1 cellular context compared by ENCODE assay signal in the genomic region with DNA sequence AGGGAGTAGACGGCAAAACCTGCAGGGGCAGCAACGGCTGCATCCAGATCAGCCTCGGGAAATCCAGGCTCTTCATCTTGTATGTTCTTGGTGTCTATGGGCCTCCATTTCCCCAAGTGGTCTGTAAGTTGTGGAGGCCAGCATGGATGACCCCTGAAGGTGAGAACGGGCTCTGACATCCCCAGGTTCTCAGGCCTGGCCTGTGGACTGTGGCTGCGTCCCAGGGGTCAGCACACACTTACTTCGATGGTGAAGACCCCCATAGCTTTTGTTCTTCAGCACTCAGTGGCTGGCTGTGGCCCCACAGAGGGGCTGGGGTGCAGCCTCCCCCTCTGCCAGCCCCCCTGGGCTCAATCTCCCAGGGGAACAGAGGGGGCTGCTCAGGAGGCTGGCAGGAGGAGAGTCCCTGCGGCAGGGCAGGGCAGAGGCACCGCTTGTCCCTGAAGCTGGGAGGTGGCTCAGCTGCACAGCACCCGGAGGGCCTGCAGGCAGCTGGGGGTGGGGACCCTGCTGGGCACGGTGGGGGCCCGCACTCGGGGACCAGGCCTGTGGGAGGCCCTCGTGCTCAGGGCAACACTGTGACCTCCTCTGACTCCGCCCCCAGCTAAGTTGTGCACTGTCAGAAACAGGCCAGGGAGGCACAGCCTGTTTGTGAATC.
TF ChIP-seq lines count a peak whose summit lies in the region.

No MANE protein-coding gene starts in this region.

TF ChIP-seq in HepG2, 621 proteins besides CTCF, POLR2A, EP300 and RAD21 (continued from another document and continues in another):
- 0 out of 2 replicates have a peak, but pooled peaks have one; percentile 9 for TF ChIP-seq UBTF (CRISPR knock-in tag; IDR thresholded peaks at IDR 0.05)
- TF ChIP-seq ZNF441 (CRISPR knock-in tag; IDR thresholded peaks at IDR 0.05; ENCODE audit: borderline replicate concordance): peak; percentile 61; the same call in 1 of the 2 replicates
- TF ChIP-seq TOE1 (CRISPR knock-in tag; IDR thresholded peaks at IDR 0.05): no peak
- TF ChIP-seq ZNF546 (CRISPR knock-in tag; conservative IDR thresholded peaks at IDR 0.05): no peak
- TF ChIP-seq ZNF207 (IDR thresholded peaks at IDR 0.05; ENCODE audit: borderline replicate concordance): no peak
- TF ChIP-seq, protein P1, sequence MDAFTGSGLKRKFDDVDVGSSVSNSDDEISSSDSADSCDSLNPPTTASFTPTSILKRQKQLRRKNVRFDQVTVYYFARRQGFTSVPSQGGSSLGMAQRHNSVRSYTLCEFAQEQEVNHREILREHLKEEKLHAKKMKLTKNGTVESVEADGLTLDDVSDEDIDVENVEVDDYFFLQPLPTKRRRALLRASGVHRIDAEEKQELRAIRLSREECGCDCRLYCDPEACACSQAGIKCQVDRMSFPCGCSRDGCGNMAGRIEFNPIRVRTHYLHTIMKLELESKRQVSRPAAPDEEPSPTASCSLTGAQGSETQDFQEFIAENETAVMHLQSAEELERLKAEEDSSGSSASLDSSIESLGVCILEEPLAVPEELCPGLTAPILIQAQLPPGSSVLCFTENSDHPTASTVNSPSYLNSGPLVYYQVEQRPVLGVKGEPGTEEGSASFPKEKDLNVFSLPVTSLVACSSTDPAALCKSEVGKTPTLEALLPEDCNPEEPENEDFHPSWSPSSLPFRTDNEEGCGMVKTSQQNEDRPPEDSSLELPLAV (CRISPR knock-in tag; conservative IDR thresholded peaks at IDR 0.05; ENCODE audit: low read depth): no peak
- no peak for TF ChIP-seq ZNF501 (CRISPR knock-in tag; IDR thresholded peaks at IDR 0.05)
- TF ChIP-seq, protein P2, sequence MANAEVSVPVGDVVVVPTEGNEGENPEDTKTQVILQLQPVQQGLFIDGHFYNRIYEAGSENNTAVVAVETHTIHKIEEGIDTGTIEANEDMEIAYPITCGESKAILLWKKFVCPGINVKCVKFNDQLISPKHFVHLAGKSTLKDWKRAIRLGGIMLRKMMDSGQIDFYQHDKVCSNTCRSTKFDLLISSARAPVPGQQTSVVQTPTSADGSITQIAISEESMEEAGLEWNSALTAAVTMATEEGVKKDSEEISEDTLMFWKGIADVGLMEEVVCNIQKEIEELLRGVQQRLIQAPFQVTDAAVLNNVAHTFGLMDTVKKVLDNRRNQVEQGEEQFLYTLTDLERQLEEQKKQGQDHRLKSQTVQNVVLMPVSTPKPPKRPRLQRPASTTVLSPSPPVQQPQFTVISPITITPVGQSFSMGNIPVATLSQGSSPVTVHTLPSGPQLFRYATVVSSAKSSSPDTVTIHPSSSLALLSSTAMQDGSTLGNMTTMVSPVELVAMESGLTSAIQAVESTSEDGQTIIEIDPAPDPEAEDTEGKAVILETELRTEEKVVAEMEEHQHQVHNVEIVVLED (CRISPR knock-in tag; IDR thresholded peaks at IDR 0.05; ENCODE audit: borderline replicate concordance): no peak
- no peak for TF ChIP-seq ZNF30 (CRISPR knock-in tag; IDR thresholded peaks at IDR 0.05)
- TF ChIP-seq DNMT3B (CRISPR knock-in tag; conservative IDR thresholded peaks at IDR 0.05): no peak
- TF ChIP-seq ZFP62 (CRISPR knock-in tag; IDR thresholded peaks at IDR 0.05): no peak
- no peak for TF ChIP-seq ZNF260 (CRISPR knock-in tag; IDR thresholded peaks at IDR 0.05; ENCODE audit: borderline replicate concordance, low read depth)
- TF ChIP-seq ZNF329 (CRISPR knock-in tag; IDR thresholded peaks at IDR 0.05; ENCODE audit: low read depth): no peak
- no peak for TF ChIP-seq ZNF121 (CRISPR knock-in tag; IDR thresholded peaks at IDR 0.05)
- no peak for TF ChIP-seq ZNF883 (CRISPR knock-in tag; IDR thresholded peaks at IDR 0.05; ENCODE audit: not compliant biosample characterization)
- no peak for TF ChIP-seq ZNF34 (CRISPR knock-in tag; IDR thresholded peaks at IDR 0.05; ENCODE audit: borderline replicate concordance)
- TF ChIP-seq TFDP1 (CRISPR knock-in tag; IDR thresholded peaks at IDR 0.05; ENCODE audit: borderline replicate concordance): peak; percentile 22; the same call in 1 of the 2 replicates
- no peak for TF ChIP-seq ZNF407 (CRISPR knock-in tag; IDR thresholded peaks at IDR 0.05; ENCODE audit: not compliant biosample characterization)
- TF ChIP-seq HOXA3 (CRISPR knock-in tag; IDR thresholded peaks at IDR 0.05): no peak
- no peak for TF ChIP-seq PHF5A (CRISPR knock-in tag; IDR thresholded peaks at IDR 0.05; ENCODE audit: low read depth, unreplicated experiment)
- TF ChIP-seq ZNF382 (CRISPR knock-in tag; IDR thresholded peaks at IDR 0.05; ENCODE audit: borderline replicate concordance): no peak
- TF ChIP-seq ZNF460 (CRISPR knock-in tag; IDR thresholded peaks at IDR 0.05; ENCODE audit: borderline replicate concordance): 0 out of 2 replicates have a peak, but pooled peaks have one; percentile 46
- no peak for TF ChIP-seq GATA4 (IDR thresholded peaks at IDR 0.05; ENCODE audit: borderline replicate concordance, low read depth)
- TF ChIP-seq CENPT (CRISPR knock-in tag; IDR thresholded peaks at IDR 0.05; ENCODE audit: low read depth): no peak
- no peak for TF ChIP-seq TBP (CRISPR knock-in tag; IDR thresholded peaks at IDR 0.05)
- no peak for TF ChIP-seq SUZ12 (IDR thresholded peaks at IDR 0.05; ENCODE audit: low read depth, low read length)
- TF ChIP-seq ZNF687 (CRISPR knock-in tag; IDR thresholded peaks at IDR 0.05): peak; percentile 79
- TF ChIP-seq CREBL2 (CRISPR knock-in tag; IDR thresholded peaks at IDR 0.05; ENCODE audit: borderline replicate concordance): no peak
- TF ChIP-seq TFAP4 (IDR thresholded peaks at IDR 0.05; ENCODE audit: borderline replicate concordance, low read depth): peak; percentile 23; the same call in 1 of the 2 replicates
- TF ChIP-seq ZMYM2 (CRISPR knock-in tag; IDR thresholded peaks at IDR 0.05): no peak
- no peak for TF ChIP-seq ZBTB42 (CRISPR knock-in tag; IDR thresholded peaks at IDR 0.05)
- no peak for TF ChIP-seq ISL2 (CRISPR knock-in tag; IDR thresholded peaks at IDR 0.05)
- TF ChIP-seq EEA1 (CRISPR knock-in tag; IDR thresholded peaks at IDR 0.05; ENCODE audit: borderline replicate concordance): no peak
- TF ChIP-seq ZMYM3 (CRISPR knock-in tag; IDR thresholded peaks at IDR 0.05): no peak
- no peak for TF ChIP-seq FOSL2 (CRISPR knock-in tag; IDR thresholded peaks at IDR 0.05)
